Comparison of ENCODE assay signal across 26 cellular contexts in genomic region chr4:106263594-106264330, GRCh38.
"Had no signal": no experiment of that assay in that cellular context is flagged by ENCODE, and none has a peak within 500 bp of the region (broad histone marks: within the 10 kb centered on the region; RNA-seq: fewer than 3 reads in every experiment).

No MANE protein-coding gene starts in this region.

- H3K27ac Mint-ChIP-seq: activated CD4-positive, alpha-beta memory T cell treated with anti-CD3 and anti-CD28 coated beads for 36 hours; activated CD4-positive, alpha-beta T cell treated with anti-CD3 and anti-CD28 coated beads, Interleukin-2, amount 10 ng/mL, durations not matched to agents 24 days and 14 days; activated naive CD4-positive, alpha-beta T cell treated with anti-CD3 and anti-CD28 coated beads, Interleukin-2, amount 50 U/mL, for 72 hours; activated T-cell treated with anti-CD3 and anti-CD28 coated beads, Interleukin-2, amount 50 U/mL, for 24 hours; natural killer cell; stimulated activated memory B cell treated with anti-CD40 and anti-IgM and Interleukin-4, amounts not matched to agents 10 μg/mL and 1 μg/mL and 100 μg/mL, for 72 hours; T-helper 2 cell treated with Interferon-gamma antibody and Interleukin-4, amounts not matched to agents 5 μg/mL and 100 μg/mL, for 36 hours had no signal

- H3K27ac ChIP-seq: epithelial cell of prostate, left lung, lower lobe of right lung, upper lobe of right lung, WERI-Rb-1 had no signal

- H3K36me3 Mint-ChIP-seq: activated CD4-positive, alpha-beta memory T cell treated with anti-CD3 and anti-CD28 coated beads for 36 hours; activated naive CD4-positive, alpha-beta T cell treated with anti-CD3 and anti-CD28 coated beads, Interleukin-2, amount 50 U/mL, for 72 hours; natural killer cell had no signal

- H3K4me1 ChIP-seq: left lung, lower lobe of right lung had no signal

- H3K4me3 ChIP-seq: left lung, lower lobe of right lung, upper lobe of right lung had no signal

- H3K36me3 ChIP-seq: left lung, lower lobe of right lung, upper lobe of right lung, WERI-Rb-1 had no signal

- H3K4me1 Mint-ChIP-seq: activated CD4-positive, alpha-beta T cell treated with anti-CD3 and anti-CD28 coated beads, Interleukin-2, amount 10 ng/mL, durations not matched to agents 24 days and 14 days; stimulated activated naive CD8-positive, alpha-beta T cell treated with anti-CD3 and anti-CD28 coated beads, Interleukin-15, amount 100 ng/mL, for 72 hours had no signal

- H3K4me3 Mint-ChIP-seq: activated CD4-positive, alpha-beta memory T cell treated with anti-CD3 and anti-CD28 coated beads for 36 hours; activated CD4-positive, alpha-beta T cell treated with anti-CD3 and anti-CD28 coated beads, Interleukin-2, amount 10 ng/mL, durations not matched to agents 24 days and 14 days; activated T-cell treated with anti-CD3 and anti-CD28 coated beads, Interleukin-2, amount 50 U/mL, for 24 hours; natural killer cell; stimulated activated memory B cell treated with anti-CD40 and anti-IgM and Interleukin-4, amounts not matched to agents 10 μg/mL and 1 μg/mL and 100 μg/mL, for 72 hours; stimulated activated naive CD8-positive, alpha-beta T cell treated with anti-CD3 and anti-CD28 coated beads, Interleukin-15, amount 100 ng/mL, for 72 hours; T-helper 2 cell treated with Interferon-gamma antibody and Interleukin-4, amounts not matched to agents 5 μg/mL and 100 μg/mL, for 36 hours had no signal

- H3K27me3 ChIP-seq: left lung, upper lobe of right lung had no signal

- H3K27me3 Mint-ChIP-seq: activated CD4-positive, alpha-beta memory T cell treated with anti-CD3 and anti-CD28 coated beads for 36 hours; activated CD4-positive, alpha-beta T cell treated with anti-CD3 and anti-CD28 coated beads, Interleukin-2, amount 10 ng/mL, durations not matched to agents 24 days and 14 days; activated T-cell treated with anti-CD3 and anti-CD28 coated beads, Interleukin-2, amount 50 U/mL, for 24 hours; stimulated activated memory B cell treated with anti-CD40 and anti-IgM and Interleukin-4, amounts not matched to agents 10 μg/mL and 1 μg/mL and 100 μg/mL, for 72 hours; stimulated activated naive CD8-positive, alpha-beta T cell treated with anti-CD3 and anti-CD28 coated beads, Interleukin-15, amount 100 ng/mL, for 72 hours had no signal

- ATAC-seq: activated CD4-positive, CD25-positive, alpha-beta regulatory T cell treated with anti-CD3 and anti-CD28 coated beads, Interleukin-2, amount 50 U/mL, for 24 hours; activated naive CD4-positive, alpha-beta T cell treated with anti-CD3 and anti-CD28 coated beads, Interleukin-2, amount 50 U/mL, for 72 hours; left lung; lower lobe of right lung; natural killer cell; right cardiac atrium; stimulated activated memory B cell treated with anti-CD40 and anti-IgM and Interleukin-4, amounts not matched to agents 10 μg/mL and 1 μg/mL and 100 μg/mL, for 72 hours; stimulated activated naive CD8-positive, alpha-beta T cell treated with anti-CD3 and anti-CD28 coated beads, Interleukin-15, amount 100 ng/mL, for 72 hours; upper lobe of right lung had no signal

- H3K9me3 Mint-ChIP-seq: activated CD4-positive, alpha-beta memory T cell treated with anti-CD3 and anti-CD28 coated beads for 36 hours; activated CD4-positive, alpha-beta T cell treated with anti-CD3 and anti-CD28 coated beads, Interleukin-2, amount 10 ng/mL, durations not matched to agents 24 days and 14 days; activated naive CD4-positive, alpha-beta T cell treated with anti-CD3 and anti-CD28 coated beads, Interleukin-2, amount 50 U/mL, for 72 hours; activated T-cell treated with anti-CD3 and anti-CD28 coated beads, Interleukin-2, amount 50 U/mL, for 24 hours; natural killer cell; stimulated activated memory B cell treated with anti-CD40 and anti-IgM and Interleukin-4, amounts not matched to agents 10 μg/mL and 1 μg/mL and 100 μg/mL, for 72 hours; stimulated activated naive CD8-positive, alpha-beta T cell treated with anti-CD3 and anti-CD28 coated beads, Interleukin-15, amount 100 ng/mL, for 72 hours; T-helper 2 cell treated with Interferon-gamma antibody and Interleukin-4, amounts not matched to agents 5 μg/mL and 100 μg/mL, for 36 hours had no signal

- DNase-seq: activated CD4-positive, alpha-beta memory T cell treated with anti-CD3 and anti-CD28 coated beads for 36 hours; activated CD4-positive, alpha-beta T cell treated with anti-CD3 and anti-CD28 coated beads, Interleukin-2, amount 10 ng/mL, durations not matched to agents 24 days and 14 days; activated CD8-positive, alpha-beta memory T cell treated with anti-CD3 and anti-CD28 coated beads, Interleukin-2, amount 50 U/mL, for 48 hours; activated naive CD4-positive, alpha-beta T cell; activated T-cell treated with anti-CD3 and anti-CD28 coated beads, Interleukin-2, amount 50 U/mL, for 24 hours; effector CD4-positive, alpha-beta T cell; left lung; lower lobe of right lung; natural killer cell; posterior cingulate gyrus; right cardiac atrium; stimulated activated CD4-positive, alpha-beta T cell treated with anti-CD3 and anti-CD28 coated beads, Interleukin-1b, Interleukin-23, amount 100 ng/mL, for 48 hours; stimulated activated CD4-positive, alpha-beta T cell treated with anti-CD3 and anti-CD28 coated beads, Interleukin-4, amount 100 ng/mL, for 4 hours; stimulated activated CD8-positive, alpha-beta memory T cell treated with anti-CD3 and anti-CD28 coated beads, Interleukin-4, amount 100 ng/mL, for 48 hours; stimulated activated naive CD8-positive, alpha-beta T cell treated with anti-CD3 and anti-CD28 coated beads, Interleukin-15, amount 100 ng/mL, for 72 hours; substantia nigra; T-helper 1 cell; upper lobe of right lung; WERI-Rb-1 had no signal

- FAIRE-seq: bronchial epithelial cell, frontal cortex had no signal

- H3K9me3 ChIP-seq: left lung, lower lobe of right lung, upper lobe of right lung had no signal
